1 cellular context compared by ENCODE assay signal in the genomic region with DNA sequence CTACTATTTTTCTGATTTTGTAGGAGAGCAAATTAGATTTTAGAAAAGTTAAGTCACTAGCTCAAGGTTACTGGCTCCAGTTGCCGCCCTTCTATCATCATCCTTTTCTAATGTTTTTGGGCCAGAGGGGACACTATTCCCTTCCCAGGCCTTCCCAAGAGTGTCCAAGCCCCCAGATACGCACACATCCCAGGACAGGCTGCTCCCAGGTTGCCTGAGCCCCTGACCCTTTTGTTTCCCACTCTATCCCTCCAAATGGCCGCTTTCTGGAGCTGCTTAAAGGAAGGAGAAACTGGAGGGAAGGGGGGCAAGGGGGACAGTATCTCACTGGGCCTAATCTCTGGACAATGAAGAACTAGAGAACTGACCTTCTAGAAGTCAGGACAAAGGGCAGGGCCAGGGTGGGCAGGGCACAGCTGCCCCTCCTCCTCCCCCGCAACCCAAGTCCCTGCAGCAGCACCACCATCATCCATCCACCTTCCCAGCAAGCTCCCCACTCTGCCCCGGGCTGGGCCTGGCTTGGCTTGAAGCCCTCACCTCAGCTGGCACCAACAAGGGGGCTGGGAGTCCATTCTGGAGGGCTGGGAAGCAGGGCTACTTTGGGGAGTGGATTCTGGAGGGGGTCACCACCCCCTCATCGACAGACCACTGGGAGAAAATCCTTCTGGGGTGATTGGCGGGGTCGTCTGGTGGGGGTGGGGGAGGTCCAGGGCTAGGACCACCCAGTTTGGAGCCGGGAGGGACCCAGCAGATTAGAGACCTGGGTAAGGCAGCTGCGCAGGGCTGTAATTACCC.
TF ChIP-seq lines count a peak whose summit lies in the region.

No MANE protein-coding gene starts in this region.

TF ChIP-seq in GM23338, 12 proteins besides CTCF, POLR2A, EP300 and RAD21 (continued from another document):
- TF ChIP-seq, protein P1, sequence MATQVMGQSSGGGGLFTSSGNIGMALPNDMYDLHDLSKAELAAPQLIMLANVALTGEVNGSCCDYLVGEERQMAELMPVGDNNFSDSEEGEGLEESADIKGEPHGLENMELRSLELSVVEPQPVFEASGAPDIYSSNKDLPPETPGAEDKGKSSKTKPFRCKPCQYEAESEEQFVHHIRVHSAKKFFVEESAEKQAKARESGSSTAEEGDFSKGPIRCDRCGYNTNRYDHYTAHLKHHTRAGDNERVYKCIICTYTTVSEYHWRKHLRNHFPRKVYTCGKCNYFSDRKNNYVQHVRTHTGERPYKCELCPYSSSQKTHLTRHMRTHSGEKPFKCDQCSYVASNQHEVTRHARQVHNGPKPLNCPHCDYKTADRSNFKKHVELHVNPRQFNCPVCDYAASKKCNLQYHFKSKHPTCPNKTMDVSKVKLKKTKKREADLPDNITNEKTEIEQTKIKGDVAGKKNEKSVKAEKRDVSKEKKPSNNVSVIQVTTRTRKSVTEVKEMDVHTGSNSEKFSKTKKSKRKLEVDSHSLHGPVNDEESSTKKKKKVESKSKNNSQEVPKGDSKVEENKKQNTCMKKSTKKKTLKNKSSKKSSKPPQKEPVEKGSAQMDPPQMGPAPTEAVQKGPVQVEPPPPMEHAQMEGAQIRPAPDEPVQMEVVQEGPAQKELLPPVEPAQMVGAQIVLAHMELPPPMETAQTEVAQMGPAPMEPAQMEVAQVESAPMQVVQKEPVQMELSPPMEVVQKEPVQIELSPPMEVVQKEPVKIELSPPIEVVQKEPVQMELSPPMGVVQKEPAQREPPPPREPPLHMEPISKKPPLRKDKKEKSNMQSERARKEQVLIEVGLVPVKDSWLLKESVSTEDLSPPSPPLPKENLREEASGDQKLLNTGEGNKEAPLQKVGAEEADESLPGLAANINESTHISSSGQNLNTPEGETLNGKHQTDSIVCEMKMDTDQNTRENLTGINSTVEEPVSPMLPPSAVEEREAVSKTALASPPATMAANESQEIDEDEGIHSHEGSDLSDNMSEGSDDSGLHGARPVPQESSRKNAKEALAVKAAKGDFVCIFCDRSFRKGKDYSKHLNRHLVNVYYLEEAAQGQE (IDR thresholded peaks at IDR 0.05; ENCODE audit: unreplicated experiment): no peak
- TF ChIP-seq, protein P2, sequence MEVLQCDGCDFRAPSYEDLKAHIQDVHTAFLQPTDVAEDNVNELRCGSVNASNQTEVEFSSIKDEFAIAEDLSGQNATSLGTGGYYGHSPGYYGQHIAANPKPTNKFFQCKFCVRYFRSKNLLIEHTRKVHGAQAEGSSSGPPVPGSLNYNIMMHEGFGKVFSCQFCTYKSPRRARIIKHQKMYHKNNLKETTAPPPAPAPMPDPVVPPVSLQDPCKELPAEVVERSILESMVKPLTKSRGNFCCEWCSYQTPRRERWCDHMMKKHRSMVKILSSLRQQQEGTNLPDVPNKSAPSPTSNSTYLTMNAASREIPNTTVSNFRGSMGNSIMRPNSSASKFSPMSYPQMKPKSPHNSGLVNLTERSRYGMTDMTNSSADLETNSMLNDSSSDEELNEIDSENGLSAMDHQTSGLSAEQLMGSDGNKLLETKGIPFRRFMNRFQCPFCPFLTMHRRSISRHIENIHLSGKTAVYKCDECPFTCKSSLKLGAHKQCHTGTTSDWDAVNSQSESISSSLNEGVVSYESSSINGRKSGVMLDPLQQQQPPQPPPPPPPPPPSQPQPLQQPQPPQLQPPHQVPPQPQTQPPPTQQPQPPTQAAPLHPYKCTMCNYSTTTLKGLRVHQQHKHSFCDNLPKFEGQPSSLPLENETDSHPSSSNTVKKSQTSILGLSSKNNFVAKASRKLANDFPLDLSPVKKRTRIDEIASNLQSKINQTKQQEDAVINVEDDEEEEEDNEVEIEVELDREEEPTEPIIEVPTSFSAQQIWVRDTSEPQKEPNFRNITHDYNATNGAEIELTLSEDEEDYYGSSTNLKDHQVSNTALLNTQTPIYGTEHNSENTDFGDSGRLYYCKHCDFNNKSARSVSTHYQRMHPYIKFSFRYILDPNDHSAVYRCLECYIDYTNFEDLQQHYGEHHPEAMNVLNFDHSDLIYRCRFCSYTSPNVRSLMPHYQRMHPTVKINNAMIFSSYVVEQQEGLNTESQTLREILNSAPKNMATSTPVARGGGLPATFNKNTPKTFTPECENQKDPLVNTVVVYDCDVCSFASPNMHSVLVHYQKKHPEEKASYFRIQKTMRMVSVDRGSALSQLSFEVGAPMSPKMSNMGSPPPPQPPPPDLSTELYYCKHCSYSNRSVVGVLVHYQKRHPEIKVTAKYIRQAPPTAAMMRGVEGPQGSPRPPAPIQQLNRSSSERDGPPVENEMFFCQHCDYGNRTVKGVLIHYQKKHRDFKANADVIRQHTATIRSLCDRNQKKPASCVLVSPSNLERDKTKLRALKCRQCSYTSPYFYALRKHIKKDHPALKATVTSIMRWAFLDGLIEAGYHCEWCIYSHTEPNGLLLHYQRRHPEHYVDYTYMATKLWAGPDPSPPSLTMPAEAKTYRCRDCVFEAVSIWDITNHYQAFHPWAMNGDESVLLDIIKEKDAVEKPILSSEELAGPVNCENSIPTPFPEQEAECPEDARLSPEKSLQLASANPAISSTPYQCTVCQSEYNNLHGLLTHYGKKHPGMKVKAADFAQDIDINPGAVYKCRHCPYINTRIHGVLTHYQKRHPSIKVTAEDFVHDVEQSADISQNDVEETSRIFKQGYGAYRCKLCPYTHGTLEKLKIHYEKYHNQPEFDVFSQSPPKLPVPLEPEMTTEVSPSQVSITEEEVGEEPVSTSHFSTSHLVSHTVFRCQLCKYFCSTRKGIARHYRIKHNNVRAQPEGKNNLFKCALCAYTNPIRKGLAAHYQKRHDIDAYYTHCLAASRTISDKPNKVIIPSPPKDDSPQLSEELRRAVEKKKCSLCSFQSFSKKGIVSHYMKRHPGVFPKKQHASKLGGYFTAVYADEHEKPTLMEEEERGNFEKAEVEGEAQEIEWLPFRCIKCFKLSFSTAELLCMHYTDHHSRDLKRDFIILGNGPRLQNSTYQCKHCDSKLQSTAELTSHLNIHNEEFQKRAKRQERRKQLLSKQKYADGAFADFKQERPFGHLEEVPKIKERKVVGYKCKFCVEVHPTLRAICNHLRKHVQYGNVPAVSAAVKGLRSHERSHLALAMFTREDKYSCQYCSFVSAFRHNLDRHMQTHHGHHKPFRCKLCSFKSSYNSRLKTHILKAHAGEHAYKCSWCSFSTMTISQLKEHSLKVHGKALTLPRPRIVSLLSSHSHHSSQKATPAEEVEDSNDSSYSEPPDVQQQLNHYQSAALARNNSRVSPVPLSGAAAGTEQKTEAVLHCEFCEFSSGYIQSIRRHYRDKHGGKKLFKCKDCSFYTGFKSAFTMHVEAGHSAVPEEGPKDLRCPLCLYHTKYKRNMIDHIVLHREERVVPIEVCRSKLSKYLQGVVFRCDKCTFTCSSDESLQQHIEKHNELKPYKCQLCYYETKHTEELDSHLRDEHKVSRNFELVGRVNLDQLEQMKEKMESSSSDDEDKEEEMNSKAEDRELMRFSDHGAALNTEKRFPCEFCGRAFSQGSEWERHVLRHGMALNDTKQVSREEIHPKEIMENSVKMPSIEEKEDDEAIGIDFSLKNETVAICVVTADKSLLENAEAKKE (CRISPR knock-in tag; IDR thresholded peaks at IDR 0.05): no peak
